ENCODE assay signal across 22 cellular contexts in the genomic region with DNA sequence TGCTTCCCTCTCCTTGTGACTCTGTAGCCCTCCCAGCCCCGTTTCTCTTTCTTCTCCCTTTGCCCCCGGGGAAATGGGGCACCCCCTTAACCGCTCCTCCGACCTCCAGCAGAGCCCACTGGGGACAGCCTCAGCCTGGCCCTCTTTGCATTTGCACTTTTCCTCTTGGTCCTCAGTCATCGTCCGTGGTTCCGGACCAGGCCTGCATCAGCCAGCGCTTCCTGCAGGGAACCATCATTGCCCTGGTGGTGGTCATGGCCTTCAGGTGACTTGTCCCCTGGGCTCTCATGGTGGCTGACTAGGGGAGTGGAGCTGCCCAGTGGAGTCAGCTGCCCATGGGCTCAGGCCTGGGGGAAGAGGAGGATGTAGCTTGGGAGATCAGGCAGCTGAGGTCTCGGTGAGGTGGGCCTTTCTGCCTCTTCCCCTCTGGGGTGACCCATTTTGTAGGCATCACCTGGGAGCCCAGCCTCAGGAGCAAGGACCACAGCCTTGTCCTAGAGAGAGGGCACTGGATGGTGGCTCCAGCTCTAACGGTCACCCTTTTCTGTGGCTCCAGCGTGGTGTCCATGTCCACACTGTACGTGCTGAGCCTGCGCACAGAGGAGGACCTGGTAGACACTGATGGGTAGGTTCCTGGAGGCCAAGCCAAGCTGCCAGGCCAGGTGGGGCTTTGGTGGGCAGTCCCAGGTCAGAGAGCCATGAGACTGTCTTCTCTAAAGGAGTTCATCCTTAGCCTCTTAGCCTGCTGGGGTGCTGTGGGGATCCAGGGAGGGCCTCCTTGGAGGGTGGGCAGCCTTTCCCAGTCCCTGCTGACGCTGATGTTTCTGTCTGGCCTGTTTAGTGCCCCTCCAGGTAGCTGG.
"Had no signal": no experiment of that assay in that cellular context is flagged by ENCODE, and none has a peak within 500 bp of the region (broad histone marks: within the 10 kb centered on the region; RNA-seq: fewer than 3 reads in every experiment).

No MANE protein-coding gene starts in this region.

- H3K4me3 ChIP-seq: adrenal gland, heart right ventricle, sigmoid colon, smooth muscle cell, tibial artery had no signal

- H3K27ac ChIP-seq: adrenal gland, epithelial cell of prostate, heart right ventricle, sigmoid colon, tibial artery, VCaP had no signal

- H3K27ac Mint-ChIP-seq: activated CD4-positive, alpha-beta memory T cell treated with anti-CD3 and anti-CD28 coated beads, Interleukin-2, amount 10 ng/mL, durations not matched to agents 7 days and 5 days; activated CD4-positive, alpha-beta T cell treated with anti-CD3 and anti-CD28 coated beads, Interleukin-2, amount 10 ng/mL, durations not matched to agents 24 days and 14 days; activated naive CD4-positive, alpha-beta T cell treated with anti-CD3 and anti-CD28 coated beads, Interleukin-2, amount 10 ng/mL, durations not matched to agents 7 days and 5 days; activated T-cell treated with anti-CD3 and anti-CD28 coated beads, Interleukin-2, amount 50 U/mL, for 72 hours; nephron; T-cell; T-helper 2 cell treated with Interferon-gamma antibody and Interleukin-4, amounts not matched to agents 5 μg/mL and 100 μg/mL, for 36 hours had no signal

- H3K9me3 Mint-ChIP-seq: activated CD4-positive, alpha-beta memory T cell treated with anti-CD3 and anti-CD28 coated beads, Interleukin-2, amount 10 ng/mL, durations not matched to agents 7 days and 5 days; activated CD4-positive, alpha-beta T cell treated with anti-CD3 and anti-CD28 coated beads, Interleukin-2, amount 10 ng/mL, durations not matched to agents 24 days and 14 days; activated naive CD4-positive, alpha-beta T cell treated with anti-CD3 and anti-CD28 coated beads, Interleukin-2, amount 10 ng/mL, durations not matched to agents 7 days and 5 days; activated T-cell treated with anti-CD3 and anti-CD28 coated beads, Interleukin-2, amount 50 U/mL, for 72 hours; nephron; T-cell; T-helper 2 cell treated with Interferon-gamma antibody and Interleukin-4, amounts not matched to agents 5 μg/mL and 100 μg/mL, for 36 hours had no signal

- DNase-seq: activated CD4-positive, alpha-beta memory T cell treated with anti-CD3 and anti-CD28 coated beads, Interleukin-2, amount 10 ng/mL, durations not matched to agents 7 days and 5 days; activated CD4-positive, alpha-beta T cell treated with anti-CD3 and anti-CD28 coated beads, Interleukin-2, amount 10 ng/mL, durations not matched to agents 24 days and 14 days; activated effector memory CD4-positive, alpha-beta T cell treated with anti-CD3 and anti-CD28 coated beads, Interleukin-2, amount 50 U/mL, for 16 hours; activated naive CD4-positive, alpha-beta T cell treated with anti-CD3 and anti-CD28 coated beads, Interleukin-2, amount 10 ng/mL, durations not matched to agents 7 days and 5 days; activated T-cell treated with anti-CD3 and anti-CD28 coated beads, Interleukin-2, amount 50 U/mL, for 72 hours; adrenal gland; midbrain; occipital lobe; sigmoid colon; stimulated activated CD4-positive, alpha-beta T cell treated with anti-CD3 and anti-CD28 coated beads, Interleukin-15, amount 100 ng/mL, for 24 hours; stimulated activated CD8-positive, alpha-beta memory T cell treated with anti-CD3 and anti-CD28 coated beads, Interleukin-4, amount 100 ng/mL, for 48 hours; stimulated activated naive CD4-positive, alpha-beta T cell treated with Interleukin-2 at 50 U/mL for 16 hours; T-cell; tibial artery had no signal

- H3K4me3 Mint-ChIP-seq: activated CD4-positive, alpha-beta memory T cell treated with anti-CD3 and anti-CD28 coated beads, Interleukin-2, amount 10 ng/mL, durations not matched to agents 7 days and 5 days; activated CD4-positive, alpha-beta T cell treated with anti-CD3 and anti-CD28 coated beads, Interleukin-2, amount 10 ng/mL, durations not matched to agents 24 days and 14 days; activated naive CD4-positive, alpha-beta T cell treated with anti-CD3 and anti-CD28 coated beads, Interleukin-2, amount 10 ng/mL, durations not matched to agents 7 days and 5 days; activated T-cell treated with anti-CD3 and anti-CD28 coated beads, Interleukin-2, amount 50 U/mL, for 72 hours; nephron; T-cell; T-helper 2 cell treated with Interferon-gamma antibody and Interleukin-4, amounts not matched to agents 5 μg/mL and 100 μg/mL, for 36 hours had no signal

- ATAC-seq: activated CD4-positive, CD25-positive, alpha-beta regulatory T cell treated with anti-CD3 and anti-CD28 coated beads, Interleukin-2, amount 50 U/mL, for 24 hours; activated T-cell treated with anti-CD3 and anti-CD28 coated beads, Interleukin-2, amount 50 U/mL, for 72 hours; heart right ventricle; left lobe of liver; T-cell had no signal

- H3K9me3 ChIP-seq: adrenal gland, heart right ventricle, sigmoid colon, tibial artery had no signal

- H3K27me3 Mint-ChIP-seq: activated CD4-positive, alpha-beta T cell treated with anti-CD3 and anti-CD28 coated beads, Interleukin-2, amount 10 ng/mL, durations not matched to agents 24 days and 14 days had no signal

- H3K4me1 Mint-ChIP-seq: nephron had no signal

- H3K27me3 ChIP-seq: adrenal gland had no signal
